8 cellular contexts compared by ENCODE assay signal in the genomic region with DNA sequence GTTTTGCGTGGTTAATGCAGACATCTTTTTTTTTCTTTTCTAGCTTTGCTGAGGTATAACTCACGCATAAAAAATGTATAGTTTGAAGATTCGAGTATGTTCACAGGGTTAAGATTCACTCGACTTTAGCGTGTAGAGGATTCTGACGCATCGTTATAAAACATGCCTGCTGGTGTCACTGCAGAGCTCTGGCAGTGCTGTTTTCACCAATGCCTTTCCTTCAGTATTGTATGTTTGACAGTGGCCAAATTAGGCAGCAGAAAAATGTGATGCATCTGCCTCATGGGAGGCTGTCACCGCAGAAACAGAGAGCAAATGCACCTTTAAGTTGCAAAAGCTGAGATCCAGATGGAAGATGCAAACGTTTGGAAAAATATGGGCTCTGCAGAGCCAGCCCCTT. TPM values are rescaled to one million over a fixed set of nuclear protein-coding genes. Genes with fewer than 3 reads are reported as not detected.
DNase-seq lines count a peak whose midpoint lies in the region; ATAC-seq, FAIRE-seq and TF ChIP-seq lines count a peak whose summit lies in the region.

No MANE protein-coding gene starts in this region.

- TF ChIP-seq CTCF in 22Rv1 (IDR thresholded peaks at IDR 0.05) (peak; percentile 67), GM12864 (IDR thresholded peaks at IDR 0.05; ENCODE audit: low read depth, low read length, missing control alignments) (peak; percentile 45), OCI-LY1 (IDR thresholded peaks at IDR 0.05; ENCODE audit: low read length) (peak; percentile 39; the same call in 1 of the 2 replicates), bronchial epithelial cell (IDR thresholded peaks at IDR 0.05; ENCODE audit: insufficient read depth, low read length, severe bottlenecking) (peak; percentile 60)

- no peaks in the 10 kb centered on the region for H3K36me3 ChIP-seq in OCI-LY1 (ENCODE audit: insufficient read depth, low read length)
- no peaks in the 10 kb centered on the region for H3K36me3 ChIP-seq in bronchial epithelial cell (ENCODE audit: control insufficient read depth, insufficient read depth, low read length)

- no peaks in the 10 kb centered on the region for H3K79me2 ChIP-seq in OCI-LY1 (ENCODE audit: insufficient read depth, low read length)

- peak; percentile 23 for FAIRE-seq in bronchial epithelial cell (lab: Jason Lieb, UNC)

- H4K20me1 ChIP-seq in OCI-LY1 (ENCODE audit: insufficient read depth, low read length): no peaks in the 10 kb centered on the region

- H3K9me3 ChIP-seq in OCI-LY1 (ENCODE audit: low read length): no peaks in the 10 kb centered on the region

- H3K4me3 ChIP-seq in GM12864 (ENCODE audit: low read depth, low read length) (no peak overlapping the region), OCI-LY1 (ENCODE audit: low read depth, low read length, poor library complexity, severe bottlenecking) (no peak overlapping the region), bronchial epithelial cell (ENCODE audit: low read depth, low read length) (no peak overlapping the region)

- H3K9me2 ChIP-seq in OCI-LY1 (ENCODE audit: low read depth, low read length): no peaks in the 10 kb centered on the region

- H3K9ac ChIP-seq in OCI-LY1 (ENCODE audit: low read length): no peak overlapping the region

- no peaks in the 10 kb centered on the region for H3F3A ChIP-seq in OCI-LY1 (ENCODE audit: insufficient read depth, low read length)

- no peak for ATAC-seq in HG03196 (IDR thresholded peaks at IDR 0.05; ENCODE audit: unreplicated experiment)
- no peak for ATAC-seq in HG03439 (IDR thresholded peaks at IDR 0.05; ENCODE audit: unreplicated experiment)

- H3K4me2 ChIP-seq in OCI-LY1 (ENCODE audit: low read length): no peak overlapping the region

- H3K4me1 ChIP-seq in OCI-LY1 (ENCODE audit: insufficient read depth, low read length, severe bottlenecking): no peaks in the 10 kb centered on the region

- 0 out of 2 replicates have a peak, but pooled peaks cover 7% of the 10 kb centered on the region for H3K27me3 ChIP-seq in OCI-LY1 (ENCODE audit: insufficient read depth, low read length)
- no peaks in the 10 kb centered on the region for H3K27me3 ChIP-seq in bronchial epithelial cell (ENCODE audit: control insufficient read depth, insufficient read depth, low read length)

- H3K27ac ChIP-seq in 22Rv1 (no peak overlapping the region), OCI-LY1 (ENCODE audit: low read depth, low read length, poor library complexity, severe bottlenecking) (no peak overlapping the region)

- no peak for DNase-seq in GM12864 (ENCODE audit: low read depth)
- DNase-seq in bronchial epithelial cell (ENCODE audit: low read depth): peak; percentile 34
- DNase-seq in occipital lobe (lab: John Stamatoyannopoulos, UW): peak; percentile 17
- DNase-seq in mucosa of gallbladder (ENCODE audit: low spot score): no peak

- no peak overlapping the region for H2AFZ ChIP-seq in OCI-LY1 (ENCODE audit: low read length)

RNA-seq across cellular contexts. Expression of a gene that starts 18.0 kb away (rescaled TPM):
- total RNA-seq in bronchial epithelial cell (under 0.01 and 0.26 TPM in 2 replicates), occipital lobe (0.62 TPM), mucosa of gallbladder (3.7 TPM)

RNA-seq across cellular contexts. Expression of a gene that starts 42.6 kb away (rescaled TPM):
- 18.7 and 19.7 TPM in 2 replicates for total RNA-seq in bronchial epithelial cell
- total RNA-seq in occipital lobe: 28.9 TPM
- total RNA-seq in mucosa of gallbladder: 77.5 TPM

RNA-seq across cellular contexts. Expression of a gene that starts 48.3 kb away (rescaled TPM):
- total RNA-seq in bronchial epithelial cell: not detected in 2 replicates
- not detected for total RNA-seq in occipital lobe
- total RNA-seq in mucosa of gallbladder: 0.40 TPM

Comparison
In these comparisons a context has a peak if more than half of its experiments do, and no peak if none do; other contexts are left out.
1. DNase-seq: peak in bronchial epithelial cell (single experiment) and occipital lobe (single experiment); none in GM12864 (single experiment) and mucosa of gallbladder (single experiment).
2. Peak in every context shown above with its lines, with median percentiles within 50 percentile points of each other: CTCF ChIP-seq.